ENCODE assay signal across 18 cellular contexts in the genomic region with DNA sequence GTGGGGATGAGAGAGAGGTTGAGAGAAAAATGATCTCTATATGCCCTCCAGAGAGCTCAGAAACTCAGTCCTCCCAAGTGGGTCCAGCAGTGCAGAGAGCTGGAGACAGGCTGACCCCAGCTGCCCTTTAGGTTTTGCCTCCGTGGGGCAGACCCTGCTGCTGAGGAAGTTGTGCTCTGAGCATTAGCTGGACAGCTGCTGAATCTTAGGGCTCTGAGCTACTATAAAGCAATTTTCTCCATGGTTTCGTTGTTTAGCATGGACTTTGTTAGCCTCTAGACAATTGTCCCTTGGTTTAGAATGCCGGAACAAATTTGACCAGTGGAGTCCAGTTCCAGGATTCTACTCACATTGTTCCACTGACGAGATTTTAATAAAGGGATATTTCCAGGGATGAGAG. TPM values are rescaled to one million over a fixed set of nuclear protein-coding genes. Genes with fewer than 3 reads are reported as not detected.
DNase-seq lines count a peak whose midpoint lies in the region; ATAC-seq and TF ChIP-seq lines count a peak whose summit lies in the region.
"Had no signal": no experiment of that assay in that cellular context is flagged by ENCODE, and none has a peak within 500 bp of the region (broad histone marks: within the 10 kb centered on the region; RNA-seq: fewer than 3 reads in every experiment).

No MANE protein-coding gene starts in this region.

- peak overlapping the region; percentile 78 for H3K27ac Mint-ChIP-seq in activated naive CD8-positive, alpha-beta T cell treated with anti-CD3 and anti-CD28 coated beads, Interleukin-2, amount 50 U/mL, for 24 hours
- no peak overlapping the region for H3K27ac Mint-ChIP-seq in activated naive CD8-positive, alpha-beta T cell treated with anti-CD3 and anti-CD28 coated beads for 36 hours
- peak overlapping the region; percentile 86 for H3K27ac Mint-ChIP-seq in dendritic cell treated with granulocyte-macrophage colony-stimulating factor and Interleukin-4, amounts not matched to agents 40 ng/mL and 50 ng/mL, for 4 days
- peak overlapping the region; percentile 56 for H3K27ac Mint-ChIP-seq in stimulated activated effector memory CD8-positive, alpha-beta T cell treated with anti-CD3 and anti-CD28 coated beads, Interleukin-12 subunit alpha, Interleukin-12 subunit beta, amount 100 ng/mL, for 72 hours
- H3K27ac Mint-ChIP-seq in naive thymus-derived CD8-positive, alpha-beta T cell, result peak overlapping the region in 1 of 10 donors; percentile 15
- H3K27ac Mint-ChIP-seq: CD4-positive, alpha-beta T cell had no signal

- H3K4me3 Mint-ChIP-seq in activated naive CD8-positive, alpha-beta T cell treated with anti-CD3 and anti-CD28 coated beads, Interleukin-2, amount 50 U/mL, for 24 hours, result no peak overlapping the region
- H3K4me3 Mint-ChIP-seq in activated naive CD8-positive, alpha-beta T cell treated with anti-CD3 and anti-CD28 coated beads for 36 hours, result no peak overlapping the region
- peak overlapping the region; percentile 62 for H3K4me3 Mint-ChIP-seq in dendritic cell treated with granulocyte-macrophage colony-stimulating factor and Interleukin-4, amounts not matched to agents 40 ng/mL and 50 ng/mL, for 4 days
- H3K4me3 Mint-ChIP-seq in stimulated activated effector memory CD8-positive, alpha-beta T cell treated with anti-CD3 and anti-CD28 coated beads, Interleukin-12 subunit alpha, Interleukin-12 subunit beta, amount 100 ng/mL, for 72 hours, result peak overlapping the region; percentile 20
- H3K4me3 Mint-ChIP-seq in naive thymus-derived CD8-positive, alpha-beta T cell, result no peak overlapping the region
- H3K4me3 Mint-ChIP-seq: CD4-positive, alpha-beta T cell had no signal

- no peak for DNase-seq in activated naive CD8-positive, alpha-beta T cell treated with anti-CD3 and anti-CD28 coated beads, Interleukin-2, amount 50 U/mL, for 24 hours
- no peak for DNase-seq in activated naive CD8-positive, alpha-beta T cell treated with anti-CD3 and anti-CD28 coated beads for 36 hours
- DNase-seq in WERI-Rb-1 (peak; percentile 46), OCI-M1 (lab: John Stamatoyannopoulos, UW) (no peak)
- peak in 1 of 2 donors; percentile 47 for DNase-seq in stimulated activated effector memory CD8-positive, alpha-beta T cell treated with anti-CD3 and anti-CD28 coated beads, Interleukin-12 subunit alpha, Interleukin-12 subunit beta, amount 100 ng/mL, for 72 hours (ENCODE audit: low spot score in 2 of 2)
- no peak for DNase-seq in naive thymus-derived CD8-positive, alpha-beta T cell
- DNase-seq: Calu3; CD4-positive, alpha-beta T cell; DMS79; KG1; NCI-H1092 treated with DMSO at 0.1 percent for 48 hours; NCI-H1694 treated with DMSO at 0.1 percent for 48 hours; NCI-H69; Peyer's patch; SHP77 treated with DMSO at 0.1 percent for 48 hours had no signal

- H3K27me3 ChIP-seq in WERI-Rb-1 (ENCODE audit: insufficient read depth, low read depth, severe bottlenecking), result no peaks in the 10 kb centered on the region
- H3K27me3 ChIP-seq: Peyer's patch had no signal

- no peak overlapping the region for H3K4me3 ChIP-seq in WERI-Rb-1 (ENCODE audit: low read depth, low read length)
- H3K4me3 ChIP-seq: Peyer's patch had no signal

- peaks cover 46% of the 10 kb centered on the region for H3K4me1 Mint-ChIP-seq in activated naive CD8-positive, alpha-beta T cell treated with anti-CD3 and anti-CD28 coated beads, Interleukin-2, amount 50 U/mL, for 24 hours
- H3K4me1 Mint-ChIP-seq in activated naive CD8-positive, alpha-beta T cell treated with anti-CD3 and anti-CD28 coated beads for 36 hours, result peaks cover 27% of the 10 kb centered on the region
- peaks cover 62% of the 10 kb centered on the region for H3K4me1 Mint-ChIP-seq in dendritic cell treated with granulocyte-macrophage colony-stimulating factor and Interleukin-4, amounts not matched to agents 40 ng/mL and 50 ng/mL, for 4 days (ENCODE audit: low read depth)
- peaks cover 50% of the 10 kb centered on the region for H3K4me1 Mint-ChIP-seq in stimulated activated effector memory CD8-positive, alpha-beta T cell treated with anti-CD3 and anti-CD28 coated beads, Interleukin-12 subunit alpha, Interleukin-12 subunit beta, amount 100 ng/mL, for 72 hours
- H3K4me1 Mint-ChIP-seq in naive thymus-derived CD8-positive, alpha-beta T cell, result peaks cover 0 to 18% (median 2%) of the 10 kb centered on the region in 4 donors

- no peaks in the 10 kb centered on the region for H3K36me3 ChIP-seq in WERI-Rb-1
- H3K36me3 ChIP-seq: Peyer's patch had no signal

- no peaks in the 10 kb centered on the region for H3K36me3 Mint-ChIP-seq in activated naive CD8-positive, alpha-beta T cell treated with anti-CD3 and anti-CD28 coated beads, Interleukin-2, amount 50 U/mL, for 24 hours (ENCODE audit: low read depth)
- peaks cover 2% of the 10 kb centered on the region for H3K36me3 Mint-ChIP-seq in activated naive CD8-positive, alpha-beta T cell treated with anti-CD3 and anti-CD28 coated beads for 36 hours
- no peaks in the 10 kb centered on the region for H3K36me3 Mint-ChIP-seq in dendritic cell treated with granulocyte-macrophage colony-stimulating factor and Interleukin-4, amounts not matched to agents 40 ng/mL and 50 ng/mL, for 4 days (ENCODE audit: low read depth)
- H3K36me3 Mint-ChIP-seq in stimulated activated effector memory CD8-positive, alpha-beta T cell treated with anti-CD3 and anti-CD28 coated beads, Interleukin-12 subunit alpha, Interleukin-12 subunit beta, amount 100 ng/mL, for 72 hours, result no peaks in the 10 kb centered on the region
- no peaks in the 10 kb centered on the region for H3K36me3 Mint-ChIP-seq in naive thymus-derived CD8-positive, alpha-beta T cell

- ATAC-seq in activated naive CD8-positive, alpha-beta T cell treated with anti-CD3 and anti-CD28 coated beads, Interleukin-2, amount 50 U/mL, for 24 hours, result no peak
- no peak for ATAC-seq in stimulated activated effector memory CD8-positive, alpha-beta T cell treated with anti-CD3 and anti-CD28 coated beads, Interleukin-12 subunit alpha, Interleukin-12 subunit beta, amount 100 ng/mL, for 72 hours
- no peak for ATAC-seq in naive thymus-derived CD8-positive, alpha-beta T cell
- no peak for ATAC-seq in HG02970 (IDR thresholded peaks at IDR 0.05; ENCODE audit: low FRiP score, unreplicated experiment)
- ATAC-seq: HCT116 had no signal

- TF ChIP-seq CTCF in WERI-Rb-1 (IDR thresholded peaks at IDR 0.05; ENCODE audit: low read depth, low read length), result no peak

- H3K9me3 ChIP-seq in WERI-Rb-1 (ENCODE audit: severe bottlenecking), result no peaks in the 10 kb centered on the region
- H3K9me3 ChIP-seq: Peyer's patch had no signal

- peaks cover 13% of the 10 kb centered on the region for H3K27me3 Mint-ChIP-seq in activated naive CD8-positive, alpha-beta T cell treated with anti-CD3 and anti-CD28 coated beads, Interleukin-2, amount 50 U/mL, for 24 hours
- H3K27me3 Mint-ChIP-seq in activated naive CD8-positive, alpha-beta T cell treated with anti-CD3 and anti-CD28 coated beads for 36 hours, result no peaks in the 10 kb centered on the region
- H3K27me3 Mint-ChIP-seq in dendritic cell treated with granulocyte-macrophage colony-stimulating factor and Interleukin-4, amounts not matched to agents 40 ng/mL and 50 ng/mL, for 4 days, result no peaks in the 10 kb centered on the region
- no peaks in the 10 kb centered on the region for H3K27me3 Mint-ChIP-seq in naive thymus-derived CD8-positive, alpha-beta T cell
- H3K27me3 Mint-ChIP-seq: CD4-positive, alpha-beta T cell had no signal

- POLR2A ChIA-PET in naive thymus-derived CD8-positive, alpha-beta T cell (lab: Charles Lee), result no interaction called here

- peak overlapping the region; percentile 44 for H3K27ac ChIP-seq in WERI-Rb-1
- H3K27ac ChIP-seq: Peyer's patch had no signal

- no peaks in the 10 kb centered on the region for H3K9me3 Mint-ChIP-seq in activated naive CD8-positive, alpha-beta T cell treated with anti-CD3 and anti-CD28 coated beads, Interleukin-2, amount 50 U/mL, for 24 hours
- H3K9me3 Mint-ChIP-seq in activated naive CD8-positive, alpha-beta T cell treated with anti-CD3 and anti-CD28 coated beads for 36 hours, result no peaks in the 10 kb centered on the region
- H3K9me3 Mint-ChIP-seq in dendritic cell treated with granulocyte-macrophage colony-stimulating factor and Interleukin-4, amounts not matched to agents 40 ng/mL and 50 ng/mL, for 4 days, result no peaks in the 10 kb centered on the region
- no peaks in the 10 kb centered on the region for H3K9me3 Mint-ChIP-seq in stimulated activated effector memory CD8-positive, alpha-beta T cell treated with anti-CD3 and anti-CD28 coated beads, Interleukin-12 subunit alpha, Interleukin-12 subunit beta, amount 100 ng/mL, for 72 hours
- no peaks in the 10 kb centered on the region for H3K9me3 Mint-ChIP-seq in naive thymus-derived CD8-positive, alpha-beta T cell
- H3K9me3 Mint-ChIP-seq: CD4-positive, alpha-beta T cell had no signal

- intact Hi-C loops in dendritic cell treated with granulocyte-macrophage colony-stimulating factor and Interleukin-4, amounts not matched to agents 40 ng/mL and 50 ng/mL, for 4 days (cut with micrococcal nuclease), result no loop called here

RNA-seq across cellular contexts. Expression of gene BATF3, which starts 22.1 kb away (rescaled TPM):
- total RNA-seq in activated naive CD8-positive, alpha-beta T cell treated with anti-CD3 and anti-CD28 coated beads for 36 hours, result 10 to 100 TPM; 74.7 to 77.9 TPM
- 1 to 10 TPM in 1 of 2 experiments, under 1 TPM in 1; 0.29 to 1.2 TPM for total RNA-seq in naive thymus-derived CD8-positive, alpha-beta T cell
- polyA plus RNA-seq in naive thymus-derived CD8-positive, alpha-beta T cell, result under 1 TPM in 2 of 3 donors, not detected in 1; 0.47 to 0.56 TPM

Comparison
In these comparisons a context has a peak if more than half of its experiments do, and no peak if none do; other contexts are left out.
1. H3K4me3 Mint-ChIP-seq: peak in dendritic cell treated with granulocyte-macrophage colony-stimulating factor and Interleukin-4, amounts not matched to agents 40 ng/mL and 50 ng/mL, for 4 days (single experiment) and stimulated activated effector memory CD8-positive, alpha-beta T cell treated with anti-CD3 and anti-CD28 coated beads, Interleukin-12 subunit alpha, Interleukin-12 subunit beta, amount 100 ng/mL, for 72 hours (single experiment); none in activated naive CD8-positive, alpha-beta T cell treated with anti-CD3 and anti-CD28 coated beads, Interleukin-2, amount 50 U/mL, for 24 hours (single experiment), activated naive CD8-positive, alpha-beta T cell treated with anti-CD3 and anti-CD28 coated beads for 36 hours (single experiment) and naive thymus-derived CD8-positive, alpha-beta T cell (0 of 10).
2. RNA of gene BATF3, which starts 22.1 kb away (total RNA-seq): 74.7 to 77.9 TPM in activated naive CD8-positive, alpha-beta T cell treated with anti-CD3 and anti-CD28 coated beads for 36 hours; 0.29 to 1.2 TPM in naive thymus-derived CD8-positive, alpha-beta T cell; every median in the first group is over 10 times any median in the second.